21 cellular contexts compared by ENCODE assay signal in the genomic region with DNA sequence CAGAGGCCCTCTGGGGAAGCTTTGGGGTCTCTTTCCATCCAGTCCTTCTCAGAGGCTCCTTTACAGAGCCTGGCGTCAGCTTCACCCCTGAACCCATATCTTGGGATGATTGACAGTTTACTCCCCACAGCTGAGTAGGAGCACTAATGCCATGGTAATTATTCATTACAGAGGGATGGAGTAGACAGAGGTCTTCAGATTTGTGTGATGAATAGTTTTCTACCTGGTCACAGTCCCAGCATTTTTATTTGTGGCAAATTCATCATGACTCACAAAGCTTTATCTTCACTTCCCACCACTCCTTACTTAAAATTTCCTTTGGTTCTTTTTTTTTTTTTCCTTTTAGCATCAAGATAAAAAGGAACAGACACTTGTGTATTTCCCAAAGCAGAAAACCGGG.
DNase-seq lines count a peak whose midpoint lies in the region; FAIRE-seq and TF ChIP-seq lines count a peak whose summit lies in the region.
"Had no signal": no experiment of that assay in that cellular context is flagged by ENCODE, and none has a peak within 500 bp of the region (broad histone marks: within the 10 kb centered on the region; RNA-seq: fewer than 3 reads in every experiment).

No MANE protein-coding gene starts in this region.

- DNase-seq in AG20443 (ENCODE audit: low spot score): peak; percentile 22
- DNase-seq in HT1080 (ENCODE audit: low read depth): peak; percentile 75
- DNase-seq in astrocyte (ENCODE audit: low read depth): peak; percentile 86
- DNase-seq in mesenchymal stem cell: peak; percentile 34
- no peak for DNase-seq in NK-92 (lab: John Stamatoyannopoulos, UW; ENCODE audit: unreplicated experiment)
- DNase-seq in D341Med (ENCODE audit: low spot score): no peak
- no peak for DNase-seq in A673 (ENCODE audit: low spot score)
- DNase-seq in NCI-H2227 treated with DMSO at 0.1 percent for 48 hours (lab: John Stamatoyannopoulos, UW): no peak
- DNase-seq: activated CD4-positive, alpha-beta T cell treated with anti-CD3 and anti-CD28 coated beads, Interleukin-2, amount 10 ng/mL, durations not matched to agents 24 days and 14 days; activated CD8-positive, alpha-beta memory T cell treated with anti-CD3 and anti-CD28 coated beads, Interleukin-2, amount 50 U/mL, for 48 hours; CD8-positive, alpha-beta T cell; NK-92 treated with Interleukin-12 subunit alpha and Interleukin-12 subunit beta, amount 100 ng/mL, for 24 hours; RPMI8226; stimulated activated CD4-positive, alpha-beta T cell treated with anti-CD3 and anti-CD28 coated beads, Interleukin-15, amount 100 ng/mL, for 24 hours; SW 1271; uterus had no signal

- H3K23ac ChIP-seq in mesenchymal stem cell (ENCODE audit: low read length in 2 of 2): no peak overlapping the region

- H3K27ac Mint-ChIP-seq in astrocyte (ENCODE audit: unreplicated experiment): peak overlapping the region; percentile 90
- H3K27ac Mint-ChIP-seq: activated CD4-positive, alpha-beta T cell treated with anti-CD3 and anti-CD28 coated beads, Interleukin-2, amount 10 ng/mL, durations not matched to agents 24 days and 14 days; CD8-positive, alpha-beta T cell; GM23338; memory B cell; stimulated activated naive CD8-positive, alpha-beta T cell treated with anti-CD3 and anti-CD28 coated beads, Interleukin-15, Interleukin-2, amounts not matched to agents 100 ng/mL and 50 ng/mL, for 24 hours had no signal

- no peaks in the 10 kb centered on the region for H3K9me3 Mint-ChIP-seq in astrocyte (ENCODE audit: unreplicated experiment)
- H3K9me3 Mint-ChIP-seq: activated CD4-positive, alpha-beta T cell treated with anti-CD3 and anti-CD28 coated beads, Interleukin-2, amount 10 ng/mL, durations not matched to agents 24 days and 14 days; memory B cell had no signal

- H3K27ac ChIP-seq in astrocyte (ENCODE audit: low read depth, low read length) (peak overlapping the region; percentile 67), mesenchymal stem cell (ENCODE audit: low read length, poor library complexity, severe bottlenecking) (no peak overlapping the region), A673 (ENCODE audit: low read depth, low read length, poor library complexity, severe bottlenecking) (no peak overlapping the region)
- H3K27ac ChIP-seq: coronary artery had no signal

- no peak overlapping the region for H2AK5ac ChIP-seq in mesenchymal stem cell (ENCODE audit: low read length, severe bottlenecking)

- H4K91ac ChIP-seq in mesenchymal stem cell (ENCODE audit: low read length): no peak overlapping the region

- peak overlapping the region; percentile 54 for H3K4me3 Mint-ChIP-seq in astrocyte (ENCODE audit: unreplicated experiment)
- H3K4me3 Mint-ChIP-seq: activated CD4-positive, alpha-beta T cell treated with anti-CD3 and anti-CD28 coated beads, Interleukin-2, amount 10 ng/mL, durations not matched to agents 24 days and 14 days; CD8-positive, alpha-beta T cell; GM23338; memory B cell; neural crest cell; stimulated activated naive CD8-positive, alpha-beta T cell treated with anti-CD3 and anti-CD28 coated beads, Interleukin-15, Interleukin-2, amounts not matched to agents 100 ng/mL and 50 ng/mL, for 24 hours had no signal

- H2BK5ac ChIP-seq in mesenchymal stem cell (ENCODE audit: low read depth, low read length, poor library complexity, severe bottlenecking): no peak overlapping the region

- H3K9ac ChIP-seq in astrocyte (ENCODE audit: low read length) (peak overlapping the region; percentile 48), mesenchymal stem cell (ENCODE audit: low read length) (no peak overlapping the region)

- H3K4me3 ChIP-seq in astrocyte (ENCODE audit: insufficient read depth, low read depth, low read length): no peak overlapping the region
- H3K4me3 ChIP-seq in mesenchymal stem cell (ENCODE audit: insufficient read depth in 1 of 2, low read depth in 1 of 2, low read length in 2 of 2): no peak overlapping the region
- no peak overlapping the region for H3K4me3 ChIP-seq in A673 (ENCODE audit: low read depth, low read length, poor library complexity, severe bottlenecking)
- H3K4me3 ChIP-seq: coronary artery, GM23338, uterus had no signal

- H4K20me1 ChIP-seq in astrocyte (ENCODE audit: insufficient read depth, low read length): no peaks in the 10 kb centered on the region

- no peak overlapping the region for H2AFZ ChIP-seq in astrocyte (ENCODE audit: low read depth, low read length)
- H2AFZ ChIP-seq in mesenchymal stem cell (ENCODE audit: low read depth, low read length): no peak overlapping the region
- H2AFZ ChIP-seq: GM23338 had no signal

- CTCF ChIA-PET in A673 (lab: Charles Lee): no interaction called here

- no peaks in the 10 kb centered on the region for H3K27me3 ChIP-seq in astrocyte (ENCODE audit: insufficient read depth, low read length)
- no peaks in the 10 kb centered on the region for H3K27me3 ChIP-seq in mesenchymal stem cell (ENCODE audit: control insufficient read depth in 1 of 2, insufficient read depth in 1 of 2, low read length in 2 of 2)
- no peaks in the 10 kb centered on the region for H3K27me3 ChIP-seq in A673 (replicated peaks; ENCODE audit: insufficient read depth, low read depth, low read length, poor library complexity)
- H3K27me3 ChIP-seq: uterus had no signal

- no peaks in the 10 kb centered on the region for H3K36me3 Mint-ChIP-seq in astrocyte (ENCODE audit: low read depth, unreplicated experiment)
- H3K36me3 Mint-ChIP-seq: CD8-positive, alpha-beta T cell; memory B cell had no signal

- peak overlapping the region; percentile 56 for H3K4me2 ChIP-seq in astrocyte (ENCODE audit: low read length)
- H3K4me2 ChIP-seq in mesenchymal stem cell (ENCODE audit: low read length, poor library complexity, severe bottlenecking): no peak overlapping the region
- H3K4me2 ChIP-seq: GM23338 had no signal

- H3K27me3 Mint-ChIP-seq in astrocyte (ENCODE audit: low read depth, unreplicated experiment): no peaks in the 10 kb centered on the region
- H3K27me3 Mint-ChIP-seq: activated CD4-positive, alpha-beta T cell treated with anti-CD3 and anti-CD28 coated beads, Interleukin-2, amount 10 ng/mL, durations not matched to agents 24 days and 14 days; memory B cell; stimulated activated naive CD8-positive, alpha-beta T cell treated with anti-CD3 and anti-CD28 coated beads, Interleukin-15, Interleukin-2, amounts not matched to agents 100 ng/mL and 50 ng/mL, for 24 hours had no signal

- peaks cover 36% of the 10 kb centered on the region for H3K4me1 Mint-ChIP-seq in astrocyte (ENCODE audit: low read depth, unreplicated experiment)
- H3K4me1 Mint-ChIP-seq: activated CD4-positive, alpha-beta T cell treated with anti-CD3 and anti-CD28 coated beads, Interleukin-2, amount 10 ng/mL, durations not matched to agents 24 days and 14 days; memory B cell had no signal

- H3K4me1 ChIP-seq in astrocyte (ENCODE audit: insufficient read depth, low read length): peaks cover 13% of the 10 kb centered on the region
- H3K4me1 ChIP-seq in mesenchymal stem cell (ENCODE audit: control insufficient read depth, insufficient read depth, low read depth, low read length): no peaks in the 10 kb centered on the region
- H3K4me1 ChIP-seq in A673 (ENCODE audit: insufficient read depth, low read length, poor library complexity, severe bottlenecking): no peaks in the 10 kb centered on the region
- H3K4me1 ChIP-seq: uterus had no signal

- no peak for FAIRE-seq in astrocyte (lab: Jason Lieb, UNC)

- H2BK15ac ChIP-seq in mesenchymal stem cell (ENCODE audit: low read depth, poor library complexity, severe bottlenecking): no peak overlapping the region

- no peak overlapping the region for H2BK120ac ChIP-seq in mesenchymal stem cell (ENCODE audit: low read depth, low read length)

- H3K36me3 ChIP-seq in astrocyte (ENCODE audit: insufficient read depth, low read length) (no peaks in the 10 kb centered on the region), mesenchymal stem cell (ENCODE audit: control insufficient read depth in 1 of 2, insufficient read depth in 2 of 2, low read depth in 1 of 2, low read length in 2 of 2) (no peaks in the 10 kb centered on the region), A673 (ENCODE audit: insufficient read depth, low read length, poor library complexity, severe bottlenecking) (no peaks in the 10 kb centered on the region)
- H3K36me3 ChIP-seq: uterus had no signal

- H3K14ac ChIP-seq in mesenchymal stem cell (ENCODE audit: low read length in 2 of 2): no peak overlapping the region

- TF ChIP-seq CTCF in astrocyte (IDR thresholded peaks at IDR 0.05; ENCODE audit: insufficient read depth, low read depth, low read length) (no peak), A673 (conservative IDR thresholded peaks at IDR 0.05; ENCODE audit: low read depth, low read length) (no peak)

- H4K8ac ChIP-seq in mesenchymal stem cell (ENCODE audit: low read length): no peak overlapping the region

- intact Hi-C loops in A673 (cut with micrococcal nuclease; ENCODE audit: unreplicated experiment): no loop called here

- BruUV-seq in A673 (replicated peaks; lab: Mats Ljungman, UMichigan): no TSS peak

- no peak overlapping the region for H2BK12ac ChIP-seq in mesenchymal stem cell (ENCODE audit: low read length in 2 of 2)

- POLR2A ChIA-PET in A673 (lab: Charles Lee; ENCODE audit: low non-redundant PET): no interaction called here

- H3K4ac ChIP-seq in mesenchymal stem cell (ENCODE audit: low read depth in 1 of 2, low read length in 2 of 2): no peak overlapping the region

- WGBS in mesenchymal stem cell: 50% methylated on average over 1 of the region's 2 CpGs

- no peaks in the 10 kb centered on the region for H3K9me3 ChIP-seq in astrocyte (ENCODE audit: insufficient read depth, low read depth, low read length)
- no peaks in the 10 kb centered on the region for H3K9me3 ChIP-seq in mesenchymal stem cell (ENCODE audit: control insufficient read depth, low read length)
- no peaks in the 10 kb centered on the region for H3K9me3 ChIP-seq in A673 (ENCODE audit: low read depth, low read length, poor library complexity, severe bottlenecking)
- H3K9me3 ChIP-seq: uterus had no signal

- H3K18ac ChIP-seq in mesenchymal stem cell (ENCODE audit: low read depth in 1 of 2, low read length in 2 of 2): no peak overlapping the region

- H3K79me2 ChIP-seq in astrocyte (ENCODE audit: insufficient read depth, low read length): no peaks in the 10 kb centered on the region

- H3K79me1 ChIP-seq in mesenchymal stem cell (replicated peaks; ENCODE audit: low read length, poor library complexity, severe bottlenecking): no peaks in the 10 kb centered on the region

Comparison
In these comparisons a context has a peak if more than half of its experiments do, and no peak if none do; other contexts are left out.
1. DNase-seq: peak in AG20443 (single experiment), HT1080 (single experiment), astrocyte (single experiment) and mesenchymal stem cell (single experiment); none in NK-92 (single experiment), D341Med (single experiment), A673 (single experiment) and NCI-H2227 treated with DMSO at 0.1 percent for 48 hours (single experiment).